Comparison of ENCODE assay signal across 23 cellular contexts in genomic region chr7:26334171-26334570, GRCh38.
DNase-seq lines count a peak whose midpoint lies in the region; ATAC-seq lines count a peak whose summit lies in the region.
"Had no signal": no experiment of that assay in that cellular context is flagged by ENCODE, and none has a peak within 500 bp of the region (broad histone marks: within the 10 kb centered on the region; RNA-seq: fewer than 3 reads in every experiment).

No MANE protein-coding gene starts in this region.

- ATAC-seq in activated naive CD8-positive, alpha-beta T cell treated with anti-CD3 and anti-CD28 coated beads, Interleukin-2, amount 50 U/mL, for 24 hours: no peak
- ATAC-seq in stimulated activated naive B cell treated with anti-CD40 and anti-IgM and Interleukin-4, amounts not matched to agents 10 μg/mL and 1 μg/mL and 100 μg/mL, for 72 hours (replicated peaks): no peak
- ATAC-seq in HG03342 (IDR thresholded peaks at IDR 0.05; ENCODE audit: unreplicated experiment): no peak
- ATAC-seq: activated CD4-positive, CD25-positive, alpha-beta regulatory T cell treated with anti-CD3 and anti-CD28 coated beads, Interleukin-2, amount 50 U/mL, for 24 hours; activated T-helper 17 cell treated with anti-CD3 and anti-CD28 coated beads, Interleukin-2, amount 50 U/mL, for 72 hours; HepG2; mucosa of descending colon; pancreas; stimulated activated effector memory CD8-positive, alpha-beta T cell treated with anti-CD3 and anti-CD28 coated beads, Interleukin-12 subunit alpha, Interleukin-12 subunit beta, amount 100 ng/mL, for 72 hours; T-cell had no signal

- H3K27me3 Mint-ChIP-seq in T-helper 2 cell treated with Interferon-gamma antibody and Interleukin-4, amounts not matched to agents 5 μg/mL and 100 μg/mL, for 36 hours (ENCODE audit: low read depth): no peaks in the 10 kb centered on the region
- no peaks in the 10 kb centered on the region for H3K27me3 Mint-ChIP-seq in activated naive CD8-positive, alpha-beta T cell treated with anti-CD3 and anti-CD28 coated beads, Interleukin-2, amount 50 U/mL, for 24 hours
- no peaks in the 10 kb centered on the region for H3K27me3 Mint-ChIP-seq in stimulated activated naive B cell treated with anti-CD40 and anti-IgM and Interleukin-4, amounts not matched to agents 10 μg/mL and 1 μg/mL and 100 μg/mL, for 72 hours
- H3K27me3 Mint-ChIP-seq: activated CD4-positive, alpha-beta memory T cell treated with anti-CD3 and anti-CD28 coated beads, Interleukin-2, amount 10 ng/mL, durations not matched to agents 7 days and 5 days; activated naive CD4-positive, alpha-beta T cell treated with anti-CD3 and anti-CD28 coated beads, Interleukin-2, amount 50 U/mL, for 24 hours; activated T-helper 17 cell treated with anti-CD3 and anti-CD28 coated beads, Interleukin-2, amount 50 U/mL, for 72 hours; T-cell had no signal

- peaks cover 9% of the 10 kb centered on the region for H3K9me3 Mint-ChIP-seq in T-helper 2 cell treated with Interferon-gamma antibody and Interleukin-4, amounts not matched to agents 5 μg/mL and 100 μg/mL, for 36 hours
- no peaks in the 10 kb centered on the region for H3K9me3 Mint-ChIP-seq in activated naive CD8-positive, alpha-beta T cell treated with anti-CD3 and anti-CD28 coated beads, Interleukin-2, amount 50 U/mL, for 24 hours
- H3K9me3 Mint-ChIP-seq in stimulated activated naive B cell treated with anti-CD40 and anti-IgM and Interleukin-4, amounts not matched to agents 10 μg/mL and 1 μg/mL and 100 μg/mL, for 72 hours: peaks cover 0 to 3% of the 10 kb centered on the region in 2 donors
- H3K9me3 Mint-ChIP-seq: activated CD4-positive, alpha-beta memory T cell treated with anti-CD3 and anti-CD28 coated beads, Interleukin-2, amount 10 ng/mL, durations not matched to agents 7 days and 5 days; activated naive CD4-positive, alpha-beta T cell treated with anti-CD3 and anti-CD28 coated beads, Interleukin-2, amount 50 U/mL, for 24 hours; activated T-helper 17 cell treated with anti-CD3 and anti-CD28 coated beads, Interleukin-2, amount 50 U/mL, for 72 hours; stimulated activated effector memory CD8-positive, alpha-beta T cell treated with anti-CD3 and anti-CD28 coated beads, Interleukin-12 subunit alpha, Interleukin-12 subunit beta, amount 100 ng/mL, for 72 hours had no signal

- H3K27ac Mint-ChIP-seq in T-helper 2 cell treated with Interferon-gamma antibody and Interleukin-4, amounts not matched to agents 5 μg/mL and 100 μg/mL, for 36 hours: peak overlapping the region; percentile 37
- H3K27ac Mint-ChIP-seq in activated naive CD8-positive, alpha-beta T cell treated with anti-CD3 and anti-CD28 coated beads, Interleukin-2, amount 50 U/mL, for 24 hours: peak overlapping the region; percentile 26
- H3K27ac Mint-ChIP-seq in stimulated activated naive B cell treated with anti-CD40 and anti-IgM and Interleukin-4, amounts not matched to agents 10 μg/mL and 1 μg/mL and 100 μg/mL, for 72 hours: peak overlapping the region; percentile 38
- H3K27ac Mint-ChIP-seq: activated CD4-positive, alpha-beta memory T cell treated with anti-CD3 and anti-CD28 coated beads, Interleukin-2, amount 10 ng/mL, durations not matched to agents 7 days and 5 days; activated naive CD4-positive, alpha-beta T cell treated with anti-CD3 and anti-CD28 coated beads, Interleukin-2, amount 50 U/mL, for 24 hours; activated T-helper 17 cell treated with anti-CD3 and anti-CD28 coated beads, Interleukin-2, amount 50 U/mL, for 72 hours; nephron progenitor cell had no signal

- peaks cover 49% of the 10 kb centered on the region for H3K36me3 Mint-ChIP-seq in T-helper 2 cell treated with Interferon-gamma antibody and Interleukin-4, amounts not matched to agents 5 μg/mL and 100 μg/mL, for 36 hours (ENCODE audit: low read depth)
- H3K36me3 Mint-ChIP-seq in activated naive CD8-positive, alpha-beta T cell treated with anti-CD3 and anti-CD28 coated beads, Interleukin-2, amount 50 U/mL, for 24 hours (ENCODE audit: low read depth): peaks cover 11% of the 10 kb centered on the region
- peaks cover 2 to 29% of the 10 kb centered on the region in 2 donors for H3K36me3 Mint-ChIP-seq in stimulated activated naive B cell treated with anti-CD40 and anti-IgM and Interleukin-4, amounts not matched to agents 10 μg/mL and 1 μg/mL and 100 μg/mL, for 72 hours

- DNase-seq in T-helper 2 cell treated with Interferon-gamma antibody and Interleukin-4, amounts not matched to agents 5 μg/mL and 100 μg/mL, for 36 hours (ENCODE audit: low spot score): no peak
- DNase-seq in T-helper 2 cell (no peak), NAMALWA (ENCODE audit: low spot score) (peak; percentile 44), HPDE6-E6E7 (ENCODE audit: extremely low spot score) (no peak), OCI-M1 (lab: John Stamatoyannopoulos, UW) (no peak)
- no peak for DNase-seq in activated naive CD8-positive, alpha-beta T cell treated with anti-CD3 and anti-CD28 coated beads, Interleukin-2, amount 50 U/mL, for 24 hours
- DNase-seq in stimulated activated naive B cell treated with anti-CD40 and anti-IgM and Interleukin-4, amounts not matched to agents 10 μg/mL and 1 μg/mL and 100 μg/mL, for 72 hours: no peak
- DNase-seq: activated CD4-positive, alpha-beta memory T cell treated with anti-CD3 and anti-CD28 coated beads, Interleukin-2, amount 10 ng/mL, durations not matched to agents 7 days and 5 days; anterior cingulate cortex; DND-41; H7; mucosa of descending colon; nephron progenitor cell; pancreas; substantia nigra; T-cell; trophoblast cell had no signal

- H3K4me1 Mint-ChIP-seq in T-helper 2 cell treated with Interferon-gamma antibody and Interleukin-4, amounts not matched to agents 5 μg/mL and 100 μg/mL, for 36 hours (ENCODE audit: low read depth): peaks cover 35% of the 10 kb centered on the region
- peaks cover 39% of the 10 kb centered on the region for H3K4me1 Mint-ChIP-seq in activated naive CD8-positive, alpha-beta T cell treated with anti-CD3 and anti-CD28 coated beads, Interleukin-2, amount 50 U/mL, for 24 hours
- H3K4me1 Mint-ChIP-seq in stimulated activated naive B cell treated with anti-CD40 and anti-IgM and Interleukin-4, amounts not matched to agents 10 μg/mL and 1 μg/mL and 100 μg/mL, for 72 hours: peaks cover 55 to 86% of the 10 kb centered on the region in 2 donors

- H3K4me3 Mint-ChIP-seq in T-helper 2 cell treated with Interferon-gamma antibody and Interleukin-4, amounts not matched to agents 5 μg/mL and 100 μg/mL, for 36 hours: no peak overlapping the region
- no peak overlapping the region for H3K4me3 Mint-ChIP-seq in activated naive CD8-positive, alpha-beta T cell treated with anti-CD3 and anti-CD28 coated beads, Interleukin-2, amount 50 U/mL, for 24 hours
- peak overlapping the region in 1 of 2 donors; percentile 26 for H3K4me3 Mint-ChIP-seq in stimulated activated naive B cell treated with anti-CD40 and anti-IgM and Interleukin-4, amounts not matched to agents 10 μg/mL and 1 μg/mL and 100 μg/mL, for 72 hours
- H3K4me3 Mint-ChIP-seq: activated CD4-positive, alpha-beta memory T cell treated with anti-CD3 and anti-CD28 coated beads, Interleukin-2, amount 10 ng/mL, durations not matched to agents 7 days and 5 days; activated naive CD4-positive, alpha-beta T cell treated with anti-CD3 and anti-CD28 coated beads, Interleukin-2, amount 50 U/mL, for 24 hours; activated T-helper 17 cell treated with anti-CD3 and anti-CD28 coated beads, Interleukin-2, amount 50 U/mL, for 72 hours; nephron progenitor cell; T-cell had no signal
